In the genomic region with DNA sequence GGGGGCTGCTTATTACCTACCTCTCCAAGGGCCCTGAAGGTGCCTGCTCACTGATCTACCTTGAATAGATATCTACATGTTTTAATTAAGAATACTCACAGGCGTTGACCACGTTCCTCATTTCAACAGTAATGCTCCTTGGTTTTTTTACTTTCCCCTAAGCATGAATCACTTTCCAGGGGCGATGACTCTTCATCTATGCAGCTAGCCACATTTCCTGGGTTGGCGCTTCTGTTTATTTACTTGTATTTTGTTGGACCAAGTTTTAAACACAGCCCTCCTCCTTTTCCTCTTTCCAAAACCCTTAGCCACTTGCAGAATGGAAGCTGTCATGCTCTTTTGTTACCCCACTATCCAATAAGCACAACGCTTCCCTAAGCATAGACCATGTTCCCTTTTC, we compare ENCODE assay signal across 20 cellular contexts. TPM values are rescaled to one million over a fixed set of nuclear protein-coding genes. Genes with fewer than 3 reads are reported as not detected.
DNase-seq lines count a peak whose midpoint lies in the region; ATAC-seq and TF ChIP-seq lines count a peak whose summit lies in the region.
"Had no signal": no experiment of that assay in that cellular context is flagged by ENCODE, and none has a peak within 500 bp of the region (broad histone marks: within the 10 kb centered on the region; RNA-seq: fewer than 3 reads in every experiment).

No MANE protein-coding gene starts in this region.

- POLR2A ChIA-PET in activated CD8-positive, alpha-beta T cell treated with anti-CD3 and anti-CD28 coated beads for 36 hours (lab: Charles Lee) = no interaction called here

- no peak overlapping the region for H3K18ac ChIP-seq in mesenchymal stem cell (ENCODE audit: low read depth in 1 of 2, low read length in 2 of 2)

- no peak for ATAC-seq in activated CD8-positive, alpha-beta T cell treated with anti-CD3 and anti-CD28 coated beads for 36 hours
- ATAC-seq in effector memory CD8-positive, alpha-beta T cell (replicated peaks) = no peak
- ATAC-seq in stimulated activated memory B cell treated with anti-CD40 and anti-IgM and Interleukin-4, amounts not matched to agents 10 μg/mL and 1 μg/mL and 100 μg/mL, for 72 hours = no peak
- ATAC-seq: activated naive CD4-positive, alpha-beta T cell treated with anti-CD3 and anti-CD28 coated beads, Interleukin-2, amount 50 U/mL, for 72 hours; mucosa of descending colon had no signal

- no peak overlapping the region for H3K4me2 ChIP-seq in mesenchymal stem cell (ENCODE audit: low read length, poor library complexity, severe bottlenecking)

- no peak overlapping the region for H3K27ac Mint-ChIP-seq in activated CD8-positive, alpha-beta T cell treated with anti-CD3 and anti-CD28 coated beads for 36 hours
- no peak overlapping the region for H3K27ac Mint-ChIP-seq in effector memory CD8-positive, alpha-beta T cell
- H3K27ac Mint-ChIP-seq in stimulated activated memory B cell treated with anti-CD40 and anti-IgM and Interleukin-4, amounts not matched to agents 10 μg/mL and 1 μg/mL and 100 μg/mL, for 72 hours = no peak overlapping the region
- H3K27ac Mint-ChIP-seq: activated naive CD4-positive, alpha-beta T cell treated with anti-CD3 and anti-CD28 coated beads, Interleukin-2, amount 50 U/mL, for 72 hours; CD14-positive monocyte; IgD-negative memory B cell had no signal

- H2AK5ac ChIP-seq in mesenchymal stem cell (ENCODE audit: low read length, severe bottlenecking) = no peak overlapping the region

- H3K36me3 ChIP-seq in MG63 (no peaks in the 10 kb centered on the region), mesenchymal stem cell (ENCODE audit: control insufficient read depth in 1 of 2, insufficient read depth in 2 of 2, low read depth in 1 of 2, low read length in 2 of 2) (no peaks in the 10 kb centered on the region)
- H3K36me3 ChIP-seq: thyroid gland had no signal

- CTCF ChIA-PET in activated CD8-positive, alpha-beta T cell treated with anti-CD3 and anti-CD28 coated beads for 36 hours (lab: Charles Lee) = no interaction called here

- no peak overlapping the region for H4K8ac ChIP-seq in mesenchymal stem cell (ENCODE audit: low read length)

- H3K9me3 Mint-ChIP-seq in activated CD8-positive, alpha-beta T cell treated with anti-CD3 and anti-CD28 coated beads for 36 hours = no peaks in the 10 kb centered on the region
- peaks cover 0 to 3% of the 10 kb centered on the region in 2 donors for H3K9me3 Mint-ChIP-seq in effector memory CD8-positive, alpha-beta T cell
- no peaks in the 10 kb centered on the region for H3K9me3 Mint-ChIP-seq in stimulated activated memory B cell treated with anti-CD40 and anti-IgM and Interleukin-4, amounts not matched to agents 10 μg/mL and 1 μg/mL and 100 μg/mL, for 72 hours

- H2BK12ac ChIP-seq in mesenchymal stem cell (ENCODE audit: low read length in 2 of 2) = no peak overlapping the region

- no peak overlapping the region for H4K91ac ChIP-seq in mesenchymal stem cell (ENCODE audit: low read length)

- H3K36me3 Mint-ChIP-seq in activated CD8-positive, alpha-beta T cell treated with anti-CD3 and anti-CD28 coated beads for 36 hours (ENCODE audit: low read depth) = no peaks in the 10 kb centered on the region
- H3K36me3 Mint-ChIP-seq in effector memory CD8-positive, alpha-beta T cell (ENCODE audit: insufficient read depth) = no peaks in the 10 kb centered on the region
- no peaks in the 10 kb centered on the region for H3K36me3 Mint-ChIP-seq in stimulated activated memory B cell treated with anti-CD40 and anti-IgM and Interleukin-4, amounts not matched to agents 10 μg/mL and 1 μg/mL and 100 μg/mL, for 72 hours
- H3K36me3 Mint-ChIP-seq: activated naive CD4-positive, alpha-beta T cell treated with anti-CD3 and anti-CD28 coated beads, Interleukin-2, amount 50 U/mL, for 72 hours; CD14-positive monocyte; IgD-negative memory B cell had no signal

- H3K14ac ChIP-seq in mesenchymal stem cell (ENCODE audit: low read length in 2 of 2) = no peak overlapping the region

- H3K4me3 ChIP-seq in MG63 = no peak overlapping the region
- H3K4me3 ChIP-seq in cardiac fibroblast (replicated peaks in 1 of 2; ENCODE audit: low read depth in 2 of 2, low read length in 2 of 2) = no peak overlapping the region
- H3K4me3 ChIP-seq in mesenchymal stem cell (ENCODE audit: insufficient read depth in 1 of 2, low read depth in 1 of 2, low read length in 2 of 2) = no peak overlapping the region
- H3K4me3 ChIP-seq: mucosa of descending colon, thyroid gland had no signal

- DNase-seq in AG20443 (ENCODE audit: low spot score) = peak; percentile 54
- DNase-seq in MG63 = peak; percentile 60
- peak; percentile 44 to 76 for DNase-seq in cardiac fibroblast (ENCODE audit: low read depth in 2 of 2)
- peak; percentile 66 for DNase-seq in mesenchymal stem cell
- no peak for DNase-seq in activated CD8-positive, alpha-beta T cell treated with anti-CD3 and anti-CD28 coated beads for 36 hours
- no peak for DNase-seq in effector memory CD8-positive, alpha-beta T cell
- no peak for DNase-seq in effector CD8-positive, alpha-beta T cell (lab: John Stamatoyannopoulos, UW)
- DNase-seq: activated CD8-positive, alpha-beta memory T cell treated with anti-CD3 and anti-CD28 coated beads, Interleukin-2, amount 50 U/mL, for 4 hours; cortex of kidney; mucosa of descending colon; NCI-H146; NCI-H446; SW 1271; thyroid gland had no signal

- no peaks in the 10 kb centered on the region for H3K4me1 Mint-ChIP-seq in activated CD8-positive, alpha-beta T cell treated with anti-CD3 and anti-CD28 coated beads for 36 hours (ENCODE audit: low read depth)
- no peaks in the 10 kb centered on the region for H3K4me1 Mint-ChIP-seq in effector memory CD8-positive, alpha-beta T cell (ENCODE audit: low read depth in 2 of 2)
- H3K4me1 Mint-ChIP-seq in stimulated activated memory B cell treated with anti-CD40 and anti-IgM and Interleukin-4, amounts not matched to agents 10 μg/mL and 1 μg/mL and 100 μg/mL, for 72 hours = no peaks in the 10 kb centered on the region
- H3K4me1 Mint-ChIP-seq: CD14-positive monocyte had no signal

- no peak overlapping the region for H3K4me3 Mint-ChIP-seq in activated CD8-positive, alpha-beta T cell treated with anti-CD3 and anti-CD28 coated beads for 36 hours
- no peak overlapping the region for H3K4me3 Mint-ChIP-seq in effector memory CD8-positive, alpha-beta T cell
- no peak overlapping the region for H3K4me3 Mint-ChIP-seq in stimulated activated memory B cell treated with anti-CD40 and anti-IgM and Interleukin-4, amounts not matched to agents 10 μg/mL and 1 μg/mL and 100 μg/mL, for 72 hours
- H3K4me3 Mint-ChIP-seq: CD14-positive monocyte, IgD-negative memory B cell had no signal

- no peak overlapping the region for H3K9ac ChIP-seq in mesenchymal stem cell (ENCODE audit: low read length)
- H3K9ac ChIP-seq: parathyroid adenoma had no signal

- H3K4ac ChIP-seq in mesenchymal stem cell (ENCODE audit: low read depth in 1 of 2, low read length in 2 of 2) = no peak overlapping the region

- no peak overlapping the region for H2AFZ ChIP-seq in mesenchymal stem cell (ENCODE audit: low read depth, low read length)
- H2AFZ ChIP-seq: parathyroid adenoma had no signal

- H3K27ac ChIP-seq in mesenchymal stem cell (ENCODE audit: low read length, poor library complexity, severe bottlenecking) = no peak overlapping the region
- H3K27ac ChIP-seq: parathyroid adenoma, thyroid gland had no signal

- no peaks in the 10 kb centered on the region for H3K4me1 ChIP-seq in mesenchymal stem cell (ENCODE audit: control insufficient read depth, insufficient read depth, low read depth, low read length)
- H3K4me1 ChIP-seq: parathyroid adenoma, thyroid gland had no signal

- H2BK5ac ChIP-seq in mesenchymal stem cell (ENCODE audit: low read depth, low read length, poor library complexity, severe bottlenecking) = no peak overlapping the region

- peaks cover 2% of the 10 kb centered on the region for H3K27me3 Mint-ChIP-seq in activated CD8-positive, alpha-beta T cell treated with anti-CD3 and anti-CD28 coated beads for 36 hours
- no peaks in the 10 kb centered on the region for H3K27me3 Mint-ChIP-seq in effector memory CD8-positive, alpha-beta T cell
- H3K27me3 Mint-ChIP-seq in stimulated activated memory B cell treated with anti-CD40 and anti-IgM and Interleukin-4, amounts not matched to agents 10 μg/mL and 1 μg/mL and 100 μg/mL, for 72 hours = peaks cover 9% of the 10 kb centered on the region

- H3K27me3 ChIP-seq in MG63 = no peaks in the 10 kb centered on the region
- peaks cover 0 to 5% of the 10 kb centered on the region in 2 experiments for H3K27me3 ChIP-seq in mesenchymal stem cell (ENCODE audit: control insufficient read depth in 1 of 2, insufficient read depth in 1 of 2, low read length in 2 of 2)
- H3K27me3 ChIP-seq: thyroid gland had no signal

- 0% methylated on average over 5 of the region's 5 CpGs for WGBS in mesenchymal stem cell

- intact Hi-C loops in activated CD8-positive, alpha-beta T cell treated with anti-CD3 and anti-CD28 coated beads for 36 hours (cut with micrococcal nuclease) = no loop called here

- no peaks in the 10 kb centered on the region for H3K9me3 ChIP-seq in MG63
- H3K9me3 ChIP-seq in mesenchymal stem cell (ENCODE audit: control insufficient read depth, low read length) = peaks cover 5% of the 10 kb centered on the region
- H3K9me3 ChIP-seq: mucosa of descending colon, thyroid gland had no signal

- no peak overlapping the region for H2BK15ac ChIP-seq in mesenchymal stem cell (ENCODE audit: low read depth, poor library complexity, severe bottlenecking)

- no peak for TF ChIP-seq CTCF in cardiac fibroblast (IDR thresholded peaks at IDR 0.05; ENCODE audit: low read depth, low read length)
- no peak for TF ChIP-seq CTCF in activated CD8-positive, alpha-beta T cell treated with anti-CD3 and anti-CD28 coated beads for 36 hours (IDR thresholded peaks at IDR 0.05)

- no peak overlapping the region for H2BK120ac ChIP-seq in mesenchymal stem cell (ENCODE audit: low read depth, low read length)

- no peaks in the 10 kb centered on the region for H3K79me1 ChIP-seq in mesenchymal stem cell (replicated peaks; ENCODE audit: low read length, poor library complexity, severe bottlenecking)

- H3K23ac ChIP-seq in mesenchymal stem cell (ENCODE audit: low read length in 2 of 2) = no peak overlapping the region

RNA-seq across cellular contexts. Expression of a gene that starts 50.8 kb away (rescaled TPM):
- not detected in 2 replicates for total RNA-seq in MG63 (2014; rRNA removed; shearing (Covaris generic); ENCODE audit: low replicate concordance)
- polyA plus RNA-seq in mesenchymal stem cell (2013, experiment 1 of 2) = not detected
- not detected for polyA plus RNA-seq in mesenchymal stem cell (2013, experiment 2 of 2)
- total RNA-seq in activated CD8-positive, alpha-beta T cell treated with anti-CD3 and anti-CD28 coated beads for 36 hours = not detected
- total RNA-seq: activated naive CD4-positive, alpha-beta T cell treated with anti-CD3 and anti-CD28 coated beads, Interleukin-2, amount 50 U/mL, for 72 hours; glomerular endothelial cell; mucosa of descending colon had no signal
- polyA plus RNA-seq: CD14-positive monocyte, IgD-negative memory B cell had no signal

Comparison
In these comparisons a context has a peak if more than half of its experiments do, and no peak if none do; other contexts are left out.
1. DNase-seq: peak in AG20443 (single experiment), MG63 (single experiment), cardiac fibroblast (2 of 2) and mesenchymal stem cell (single experiment); none in activated CD8-positive, alpha-beta T cell treated with anti-CD3 and anti-CD28 coated beads for 36 hours (single experiment), effector memory CD8-positive, alpha-beta T cell (0 of 3) and effector CD8-positive, alpha-beta T cell (single experiment).